ENCODE assay signal across 8 cellular contexts in genomic region chr1:23530089-23530749, GRCh38. TPM values are rescaled to one million over a fixed set of nuclear protein-coding genes. Genes with fewer than 3 reads are reported as not detected.
DNase-seq lines count a peak whose midpoint lies in the region; ATAC-seq and TF ChIP-seq lines count a peak whose summit lies in the region.

No MANE protein-coding gene starts in this region.

- peak overlapping the region; percentile 98 for H3K9ac ChIP-seq in MM.1S (ENCODE audit: low read length)

- H3K4me1 ChIP-seq in MM.1S (ENCODE audit: low read length) (peaks cover 59% of the 10 kb centered on the region), breast epithelium (peaks cover 16 to 20% of the 10 kb centered on the region in 2 donors)

- H3K9me3 Mint-ChIP-seq in natural killer cell, result no peaks in the 10 kb centered on the region

- no peaks in the 10 kb centered on the region for H3K27me3 ChIP-seq in MM.1S (replicated peaks; ENCODE audit: insufficient read depth, low read length)
- H3K27me3 ChIP-seq in breast epithelium, result no peaks in the 10 kb centered on the region

- peak overlapping the region; percentile 68 for H3K4me3 Mint-ChIP-seq in natural killer cell

- H3K36me3 Mint-ChIP-seq in natural killer cell, result no peaks in the 10 kb centered on the region

- no peaks in the 10 kb centered on the region for H3K27me3 Mint-ChIP-seq in natural killer cell (ENCODE audit: low read depth in 2 of 2)

- TF ChIP-seq CTCF in MM.1S (IDR thresholded peaks at IDR 0.05; ENCODE audit: low read length) (no peak), breast epithelium (IDR thresholded peaks at IDR 0.05) (no peak), natural killer cell (IDR thresholded peaks at IDR 0.05) (no peak)

- ATAC-seq in natural killer cell, result no peak

- peaks cover 66% of the 10 kb centered on the region for H3F3A ChIP-seq in MM.1S (ENCODE audit: insufficient read depth, low read length)

- H2AFZ ChIP-seq in MM.1S (ENCODE audit: low read length), result peak overlapping the region; percentile 50; the same call in 1 of the 2 replicates

- H3K4me1 Mint-ChIP-seq in natural killer cell, result peaks cover 53 to 71% of the 10 kb centered on the region in 2 donors

- H3K4me2 ChIP-seq in MM.1S (ENCODE audit: low read depth, low read length), result peak overlapping the region; percentile 74

- peaks cover 45% of the 10 kb centered on the region for H3K79me2 ChIP-seq in MM.1S (ENCODE audit: low read length)

- H3K36me3 ChIP-seq in MM.1S (replicated peaks; ENCODE audit: insufficient read depth, low read length) (no peaks in the 10 kb centered on the region), breast epithelium (no peaks in the 10 kb centered on the region)

- DNase-seq in DMS 273 (lab: John Stamatoyannopoulos, UW; ENCODE audit: unreplicated experiment) (peak; percentile 70), DMS 273 treated with DMSO at 0.1 percent for 48 hours (lab: John Stamatoyannopoulos, UW) (no peak), MM.1S (peak; percentile 50), breast epithelium (ENCODE audit: low spot score in 2 of 2) (no peak), natural killer cell (no peak), hypothalamus (lab: John Stamatoyannopoulos, UW) (no peak), superior temporal gyrus (ENCODE audit: extremely low spot score) (no peak), NCI-H446 treated with DMSO at 0.1 percent for 48 hours (lab: John Stamatoyannopoulos, UW) (no peak)

- intact Hi-C loops in breast epithelium (cut with DNase I; ENCODE audit: low total_unique reads), result no loop called here
- intact Hi-C loops in natural killer cell (cut with micrococcal nuclease), result no loop called here

- H3K4me3 ChIP-seq in MM.1S (ENCODE audit: low read length), result peak overlapping the region; percentile 95
- peak overlapping the region; percentile 41 to 65 (median 58) for H3K4me3 ChIP-seq in breast epithelium

- H3K9me2 ChIP-seq in MM.1S (replicated peaks; ENCODE audit: insufficient read depth, low read length), result no peaks in the 10 kb centered on the region

- H3K9me3 ChIP-seq in MM.1S (replicated peaks; ENCODE audit: insufficient read depth, low read length) (no peaks in the 10 kb centered on the region), breast epithelium (no peaks in the 10 kb centered on the region)

- no peak for TF ChIP-seq POLR2A in breast epithelium (IDR thresholded peaks at IDR 0.05)

- no peak overlapping the region for H3K27ac Mint-ChIP-seq in natural killer cell

- H3K27ac ChIP-seq in MM.1S (ENCODE audit: low read length) (peak overlapping the region; percentile 95), breast epithelium (no peak overlapping the region)

- no peaks in the 10 kb centered on the region for H4K20me1 ChIP-seq in MM.1S (ENCODE audit: insufficient read depth, low read length)

RNA-seq across cellular contexts. Expression of gene E2F2, which starts 0.8 kb away (rescaled TPM):
- total RNA-seq in breast epithelium, result under 1 TPM; under 0.01 to 0.73 (median 0.33) TPM
- 1 to 10 TPM; 2.1 to 3.9 (median 3.2) TPM for total RNA-seq in natural killer cell

RNA-seq across cellular contexts. Expression of gene ID3, which starts 29.1 kb away (rescaled TPM):
- 100 to 1,000 TPM in 1 of 3 donors, 10 to 100 TPM in 2; 79.9 to 133 (median 90.9) TPM for total RNA-seq in breast epithelium
- total RNA-seq in natural killer cell, result 1 to 10 TPM in 2 of 3 donors, under 1 TPM in 1; 0.29 to 6.5 (median 2.4) TPM

RNA-seq across cellular contexts. Expression of gene ASAP3, which starts 46.2 kb away (rescaled TPM):
- total RNA-seq in breast epithelium, result 10 to 100 TPM; 47.7 to 61.6 (median 54.9) TPM
- under 1 TPM; 0.25 to 0.70 (median 0.59) TPM for total RNA-seq in natural killer cell

Comparison
In these comparisons a context has a peak if more than half of its experiments do, and no peak if none do; other contexts are left out.
1. DNase-seq: peak in DMS 273 (single experiment) and MM.1S (single experiment); none in DMS 273 treated with DMSO at 0.1 percent for 48 hours (single experiment), breast epithelium (0 of 2), natural killer cell (single experiment), hypothalamus (0 of 51), superior temporal gyrus (single experiment) and NCI-H446 treated with DMSO at 0.1 percent for 48 hours (single experiment).
2. RNA of gene ID3, which starts 29.1 kb away (total RNA-seq): 79.9 to 133 TPM in breast epithelium; 0.29 to 6.5 TPM in natural killer cell; every median in the first group is over 10 times any median in the second.
3. RNA of gene ASAP3, which starts 46.2 kb away (total RNA-seq): 47.7 to 61.6 TPM in breast epithelium; 0.25 to 0.70 TPM in natural killer cell; every median in the first group is over 10 times any median in the second.